8 cellular contexts compared by ENCODE assay signal in genomic region chr3:20185733-20186599, GRCh38. TPM values are rescaled to one million over a fixed set of nuclear protein-coding genes. Genes with fewer than 3 reads are reported as not detected.
DNase-seq lines count a peak whose midpoint lies in the region; ATAC-seq and TF ChIP-seq lines count a peak whose summit lies in the region.

TSS of gene SGO1 (minus strand) at chr3:20186206. CDS start at chr3:20184027, 2,179 bp downstream.

- TF ChIP-seq CTCF in liver (IDR thresholded peaks at IDR 0.05; ENCODE audit: low read depth, low read length, missing input control), result no peak

- WGBS in liver, result under 1% methylated on average over 64 of the region's 64 CpGs

- H3K36me3 ChIP-seq in duodenal mucosa (ENCODE audit: control insufficient read depth in 1 of 2, insufficient read depth in 2 of 2, low read length in 2 of 2), result no peaks in the 10 kb centered on the region
- no peaks in the 10 kb centered on the region for H3K36me3 ChIP-seq in liver (ENCODE audit: control insufficient read depth in 4 of 4, insufficient read depth in 3 of 4, low read depth in 1 of 4, low read length in 3 of 4)

- peak; percentile 100 for DNase-seq in CD1c-positive myeloid dendritic cell (ENCODE audit: extremely low spot score)
- peak; percentile 95 for DNase-seq in NCI-H774 (lab: John Stamatoyannopoulos, UW)
- DNase-seq in activated CD4-positive, alpha-beta T cell treated with anti-CD3 and anti-CD28 coated beads, Interleukin-2, amount 50 U/mL, for 4 hours, result peak; percentile 100
- peak; percentile 100 for DNase-seq in stimulated activated CD4-positive, alpha-beta T cell treated with anti-CD3 and anti-CD28 coated beads, Interleukin-4, amount 100 ng/mL, for 24 hours

- H3K27me3 ChIP-seq in duodenal mucosa (ENCODE audit: control insufficient read depth in 1 of 2, insufficient read depth in 2 of 2, low read length in 2 of 2) (no peaks in the 10 kb centered on the region), liver (ENCODE audit: control insufficient read depth in 4 of 4, insufficient read depth in 4 of 4, low read length in 3 of 4) (no peaks in the 10 kb centered on the region)

- H3K27ac ChIP-seq in duodenal mucosa (ENCODE audit: low read depth, low read length), result peak within 1 kb of the TSS; percentile 64
- peak within 1 kb of the TSS; percentile 91 to 94 for H3K27ac ChIP-seq in liver (ENCODE audit: low read depth in 1 of 2, low read length in 2 of 2)

- H3K9me3 ChIP-seq in duodenal mucosa (ENCODE audit: control insufficient read depth in 1 of 2, low read length in 2 of 2) (no peaks in the 10 kb centered on the region), liver (ENCODE audit: control insufficient read depth in 4 of 4, low read length in 3 of 4) (no peaks in the 10 kb centered on the region)

- peak within 1 kb of the TSS; percentile 85 to 89 for H3K4me3 ChIP-seq in duodenal mucosa (ENCODE audit: low read depth in 1 of 2, low read length in 2 of 2)
- peak within 1 kb of the TSS; percentile 70 to 85 (median 78) for H3K4me3 ChIP-seq in liver (ENCODE audit: low read depth in 1 of 3, low read length in 3 of 3)

- H3K4me1 ChIP-seq in duodenal mucosa (ENCODE audit: control insufficient read depth in 1 of 2, insufficient read depth in 2 of 2, low read length in 2 of 2) (peaks cover 12 to 17% of the 10 kb centered on the region in 2 donors), liver (ENCODE audit: control insufficient read depth in 4 of 4, insufficient read depth in 4 of 4, low read length in 3 of 4) (peaks cover 0 to 13% (median 10%) of the 10 kb centered on the region in 4 donors)

- ATAC-seq in GM19397 (IDR thresholded peaks at IDR 0.05; ENCODE audit: unreplicated experiment), result peak; percentile 98
- ATAC-seq in HG03565 (IDR thresholded peaks at IDR 0.05; ENCODE audit: unreplicated experiment), result peak; percentile 92

- H3K9ac ChIP-seq in duodenal mucosa (ENCODE audit: low read depth in 1 of 2, low read length in 2 of 2) (peak within 1 kb of the TSS; percentile 85 to 89), liver (ENCODE audit: low read depth in 1 of 2, low read length in 2 of 2) (peak within 1 kb of the TSS; percentile 82 to 98)

- peak; percentile 60 to 61 for TF ChIP-seq RAD21 in liver (IDR thresholded peaks at IDR 0.05)

TF ChIP-seq in liver, 16 proteins besides CTCF, POLR2A, EP300 and RAD21:
- no peak for TF ChIP-seq HNF4G (IDR thresholded peaks at IDR 0.05)
- peak; percentile 45 for TF ChIP-seq ZBTB33 (IDR thresholded peaks at IDR 0.05)
- TF ChIP-seq NR2F2 (IDR thresholded peaks at IDR 0.05), result peak; percentile 44
- TF ChIP-seq EGR1 (IDR thresholded peaks at IDR 0.05; ENCODE audit: low read depth in 2 of 2), result peak in 1 of 2 donors; percentile 40
- TF ChIP-seq GABPA (IDR thresholded peaks at IDR 0.05 in 1 of 2, conservative IDR thresholded peaks at IDR 0.05 in 1 of 2), result peak in 1 of 2 donors; percentile 78
- peak; percentile 84 for TF ChIP-seq SP1 (IDR thresholded peaks at IDR 0.05)
- peak; percentile 36 for TF ChIP-seq ATF3 (IDR thresholded peaks at IDR 0.05)
- TF ChIP-seq MAX (IDR thresholded peaks at IDR 0.05), result no peak
- peak in 1 of 2 donors; percentile 40 for TF ChIP-seq JUND (IDR thresholded peaks at IDR 0.05)
- TF ChIP-seq FOXA1 (IDR thresholded peaks at IDR 0.05), result no peak
- TF ChIP-seq REST (IDR thresholded peaks at IDR 0.05), result peak; percentile 93
- TF ChIP-seq RXRA (IDR thresholded peaks at IDR 0.05), result peak; percentile 21 to 31
- peak; percentile 98 for TF ChIP-seq TAF1 (conservative IDR thresholded peaks at IDR 0.05)
- peak; percentile 24 to 39 for TF ChIP-seq HNF4A (conservative IDR thresholded peaks at IDR 0.05)
- TF ChIP-seq FOXA2 (IDR thresholded peaks at IDR 0.05), result no peak
- TF ChIP-seq YY1 (IDR thresholded peaks at IDR 0.05), result peak; percentile 83

RNA-seq across cellular contexts. Expression of gene SGO1, which starts in this region (rescaled TPM):
- total RNA-seq in liver, result 1 to 10 TPM in 1 of 2 donors, under 1 TPM in 1; 0.42 to 9.6 TPM
- under 1 TPM; 0.69 to 0.74 TPM for polyA plus RNA-seq in liver

Comparison
In these comparisons a context has a peak if more than half of its experiments do, and no peak if none do; other contexts are left out.
1. Peak in every context shown above with its lines: DNase-seq, ATAC-seq, H3K4me3 ChIP-seq and H3K27ac ChIP-seq.